ENCODE assay signal across 17 cellular contexts in genomic region chr9:137892424-137893191, GRCh38. TPM values are rescaled to one million over a fixed set of nuclear protein-coding genes. Genes with fewer than 3 reads are reported as not detected.
DNase-seq lines count a peak whose midpoint lies in the region; ATAC-seq and TF ChIP-seq lines count a peak whose summit lies in the region.
"Had no signal": no experiment of that assay in that cellular context is flagged by ENCODE, and none has a peak within 500 bp of the region (broad histone marks: within the 10 kb centered on the region; RNA-seq: fewer than 3 reads in every experiment).

No MANE protein-coding gene starts in this region.

- no peak for TF ChIP-seq CTCF in OCI-LY3 (IDR thresholded peaks at IDR 0.05; ENCODE audit: low read depth, low read length)
- no peak for TF ChIP-seq CTCF in endothelial cell (IDR thresholded peaks at IDR 0.05; ENCODE audit: unreplicated experiment)

- H3K27ac ChIP-seq in OCI-LY3 (ENCODE audit: low read length) = peak overlapping the region; percentile 72

- H3K4me1 Mint-ChIP-seq in endothelial cell (ENCODE audit: unreplicated experiment) = no peaks in the 10 kb centered on the region
- H3K4me1 Mint-ChIP-seq: CD14-positive monocyte had no signal

- no peak overlapping the region for H2AFZ ChIP-seq in OCI-LY3 (ENCODE audit: low read depth, low read length)

- H3K27me3 ChIP-seq in OCI-LY3 (ENCODE audit: low read depth, low read length) = no peaks in the 10 kb centered on the region

- H3K36me3 ChIP-seq in OCI-LY3 (replicated peaks; ENCODE audit: low read depth, low read length) = peaks cover 17% of the 10 kb centered on the region

- no peak overlapping the region for H3K4me3 ChIP-seq in OCI-LY3 (ENCODE audit: low read length)

- peaks cover 50% of the 10 kb centered on the region for H3K4me1 ChIP-seq in OCI-LY3 (ENCODE audit: low read length)

- H3K9ac ChIP-seq in OCI-LY3 (ENCODE audit: low read length) = no peak overlapping the region

- no peaks in the 10 kb centered on the region for H3K9me3 ChIP-seq in OCI-LY3 (ENCODE audit: insufficient read depth, low read length)

- no peak for ATAC-seq in GM21723 (IDR thresholded peaks at IDR 0.05; ENCODE audit: unreplicated experiment)

- DNase-seq in NCI-H524 (lab: John Stamatoyannopoulos, UW) (peak; percentile 8 to 33), NCI-H524 treated with DMSO at 0.1 percent for 48 hours (lab: John Stamatoyannopoulos, UW) (no peak), islet precursor cell (peak; percentile 47), posterior cingulate gyrus (peak in 6 of 10 donors; percentile 55 to 91 (median 76)), RPMI8226 (no peak), endothelial cell (ENCODE audit: low spot score) (no peak)
- DNase-seq: COR-L47, DMS53, KBM-7, NCI-H1092 treated with DMSO at 0.1 percent for 48 hours, NCI-H1694, NCI-H510A treated with DMSO at 0.1 percent for 48 hours had no signal

- no peak overlapping the region for H3K4me3 Mint-ChIP-seq in endothelial cell (ENCODE audit: unreplicated experiment)
- H3K4me3 Mint-ChIP-seq: CD14-positive monocyte had no signal

- H4K20me1 ChIP-seq in OCI-LY3 (ENCODE audit: insufficient read depth, low read length) = peaks cover 58% of the 10 kb centered on the region

- H3K79me2 ChIP-seq in OCI-LY3 (ENCODE audit: low read length) = peaks cover 62% of the 10 kb centered on the region

- no peak overlapping the region for H3K27ac Mint-ChIP-seq in endothelial cell (ENCODE audit: unreplicated experiment)
- H3K27ac Mint-ChIP-seq: CD14-positive monocyte had no signal

- H3K9me3 Mint-ChIP-seq in endothelial cell (ENCODE audit: unreplicated experiment) = no peaks in the 10 kb centered on the region
- H3K9me3 Mint-ChIP-seq: CD14-positive monocyte had no signal

- H3K36me3 Mint-ChIP-seq in endothelial cell (ENCODE audit: low read depth, unreplicated experiment) = no peaks in the 10 kb centered on the region
- H3K36me3 Mint-ChIP-seq: CD14-positive monocyte had no signal

- no peak overlapping the region for H3K4me2 ChIP-seq in OCI-LY3 (ENCODE audit: low read length)

- peaks cover 2% of the 10 kb centered on the region for H3K27me3 Mint-ChIP-seq in endothelial cell (ENCODE audit: unreplicated experiment)

- intact Hi-C loops in posterior cingulate gyrus (cut with DNase I) = no loop called here

RNA-seq across cellular contexts. Expression of gene CACNA1B, which starts 15.0 kb away (rescaled TPM):
- total RNA-seq in endothelial cell (ENCODE audit: unreplicated experiment) = 2.0 TPM
- total RNA-seq: A172, M059J had no signal

Comparison
In these comparisons a context has a peak if more than half of its experiments do, and no peak if none do; other contexts are left out.
1. DNase-seq: peak in NCI-H524 (2 of 2), islet precursor cell (single experiment) and posterior cingulate gyrus (6 of 10); none in NCI-H524 treated with DMSO at 0.1 percent for 48 hours (single experiment), RPMI8226 (single experiment) and endothelial cell (single experiment).